In the genomic region with DNA sequence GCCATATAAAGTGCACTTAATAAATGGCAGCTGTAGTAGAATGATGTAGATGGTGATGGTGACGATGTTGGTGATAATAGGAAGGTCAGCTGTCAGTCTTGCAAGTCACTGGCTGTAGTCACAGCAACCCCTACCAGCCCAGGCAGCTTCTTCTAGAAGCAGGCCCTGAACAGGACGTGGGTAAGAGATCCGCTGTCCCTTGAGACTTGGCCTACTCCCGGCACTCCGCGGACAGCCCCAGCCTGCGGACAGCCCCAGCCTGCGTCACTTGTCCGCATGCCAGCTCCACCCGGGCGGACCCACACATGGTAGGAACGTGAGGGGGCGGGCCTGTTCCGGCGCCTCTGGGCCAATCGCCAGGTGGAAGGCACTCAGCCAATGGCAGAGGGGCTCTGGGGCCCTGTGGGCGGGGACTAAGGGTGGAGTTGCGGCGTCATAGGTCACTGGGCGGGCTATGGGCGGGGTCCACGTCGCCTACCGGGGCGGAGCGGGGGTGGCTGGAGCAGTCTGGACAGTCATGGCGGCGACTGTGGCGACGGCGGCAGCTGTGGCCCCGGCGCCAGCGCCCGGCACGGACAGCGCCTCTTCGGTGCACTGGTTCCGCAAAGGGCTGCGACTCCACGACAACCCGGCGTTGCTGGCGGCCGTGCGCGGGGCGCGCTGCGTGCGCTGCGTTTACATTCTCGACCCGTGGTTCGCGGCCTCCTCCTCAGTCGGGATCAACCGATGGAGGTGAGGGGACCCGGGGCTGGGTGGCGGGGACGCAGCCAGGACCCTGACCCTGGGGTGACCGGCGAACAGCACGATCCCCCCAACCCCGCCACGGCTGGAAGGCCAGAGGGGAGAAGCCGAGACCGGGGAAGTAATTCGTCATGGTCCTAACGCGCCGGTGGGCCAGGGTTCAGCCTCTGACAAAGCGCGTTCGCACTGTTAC, we compare ENCODE assay signal across 8 cellular contexts. TPM values are rescaled to one million over a fixed set of nuclear protein-coding genes. Genes with fewer than 3 reads are reported as not detected.
DNase-seq lines count a peak whose midpoint lies in the region; ATAC-seq, FAIRE-seq and TF ChIP-seq lines count a peak whose summit lies in the region.

A gene (plus strand): TSS at position 502 of the 934 bp plus-strand sequence. CDS start 16 bp downstream, at position 518.

- no peak for TF ChIP-seq CTCF in psoas muscle (IDR thresholded peaks at IDR 0.05)

- 0 to 1% (median 1%) methylated on average over 58 to 75 of the region's 75 CpGs for WGBS in psoas muscle, 3 donors

- DNase-seq in NCI-H187 (lab: John Stamatoyannopoulos, UW), result peak; percentile 97 to 99
- DNase-seq in T-helper 2 cell, result peak; percentile 96 to 100 (median 97)
- peak; percentile 100 for DNase-seq in left ventricle myocardium superior
- DNase-seq in psoas muscle, result peak; percentile 99 to 100
- peak; percentile 99 for DNase-seq in urothelium cell line (ENCODE audit: low spot score)

- no peaks in the 10 kb centered on the region for H3K27me3 ChIP-seq in psoas muscle (ENCODE audit: insufficient read depth in 3 of 3, low read length in 2 of 3)

- intact Hi-C loops in left ventricle myocardium superior (cut with micrococcal nuclease), result no loop called here
- intact Hi-C loops in psoas muscle (cut with DNase I), result no loop called here

- H3K36me3 ChIP-seq in psoas muscle (ENCODE audit: insufficient read depth in 1 of 2, low read depth in 1 of 2), result no peaks in the 10 kb centered on the region

- FAIRE-seq in urothelium cell line (lab: Jason Lieb, UNC), result peak; percentile 93

- peak within 1 kb of the TSS; percentile 97 for H3K4me3 ChIP-seq in psoas muscle

- peak within 1 kb of the TSS; percentile 92 for H3K27ac ChIP-seq in angular gyrus (ENCODE audit: low read depth, low read length)
- H3K27ac ChIP-seq in psoas muscle, result peak within 1 kb of the TSS; percentile 96

- peak; percentile 95 for ATAC-seq in GM18498 (IDR thresholded peaks at IDR 0.05; ENCODE audit: unreplicated experiment)
- peak; percentile 83 for ATAC-seq in HG02938 (IDR thresholded peaks at IDR 0.05; ENCODE audit: unreplicated experiment)
- peak; percentile 95 for ATAC-seq in left ventricle myocardium superior
- ATAC-seq in psoas muscle, result peak; percentile 93 to 96 (median 95)

- H3K9me3 ChIP-seq in psoas muscle, result no peaks in the 10 kb centered on the region

- peaks cover 47% of the 10 kb centered on the region for H3K4me1 ChIP-seq in psoas muscle

RNA-seq across cellular contexts. Expression of the gene that starts here (rescaled TPM):
- 90.1 TPM for total RNA-seq in left ventricle myocardium superior
- 10 to 100 TPM; 28.7 to 64.5 (median 45.5) TPM for total RNA-seq in psoas muscle
- 10 to 100 TPM; 15.4 to 30.7 (median 20.8) TPM for polyA plus RNA-seq in psoas muscle

Comparison
In these comparisons a context has a peak if more than half of its experiments do, and no peak if none do; other contexts are left out.
1. Peak in every context shown above with its lines: DNase-seq, ATAC-seq, H3K4me3 ChIP-seq and H3K27ac ChIP-seq.